24 cellular contexts compared by ENCODE assay signal in genomic region chr2:165349181-165349580, GRCh38.
DNase-seq lines count a peak whose midpoint lies in the region; ATAC-seq, FAIRE-seq and TF ChIP-seq lines count a peak whose summit lies in the region.
"Had no signal": no experiment of that assay in that cellular context is flagged by ENCODE, and none has a peak within 500 bp of the region (broad histone marks: within the 10 kb centered on the region; RNA-seq: fewer than 3 reads in every experiment).

No MANE protein-coding gene starts in this region.

- in situ Hi-C loops in IMR-90 (cut with MboI; ENCODE audit: low sequenced_read_pairs) (no loop called here), K562 (cut with MboI) (no loop called here)

- no peak overlapping the region for H2AK9ac ChIP-seq in IMR-90 (replicated peaks; ENCODE audit: low read depth, low read length, poor library complexity)

- H3K36me3 Mint-ChIP-seq in T-cell, result no peaks in the 10 kb centered on the region
- H3K36me3 Mint-ChIP-seq: CD8-positive, alpha-beta T cell had no signal

- no peak overlapping the region for H3K14ac ChIP-seq in IMR-90 (replicated peaks; ENCODE audit: low read depth, low read length)
- H3K14ac ChIP-seq in neuronal stem cell (ENCODE audit: low read length), result no peak overlapping the region

- no peaks in the 10 kb centered on the region for H3K4me1 Mint-ChIP-seq in T-cell
- H3K4me1 Mint-ChIP-seq in stimulated activated naive CD8-positive, alpha-beta T cell treated with anti-CD3 and anti-CD28 coated beads, Interleukin-15, amount 100 ng/mL, for 72 hours, result no peaks in the 10 kb centered on the region

- H2BK15ac ChIP-seq in IMR-90 (ENCODE audit: low read depth, low read length) (no peak overlapping the region), neuronal stem cell (ENCODE audit: low read length) (no peak overlapping the region)

- intact Hi-C loops in IMR-90 (cut with micrococcal nuclease), result no loop called here
- intact Hi-C loops in K562 (cut with micrococcal nuclease), result no loop called here

- H3K9me2 ChIP-seq in SK-N-SH, result no peaks in the 10 kb centered on the region

- dilution Hi-C loops in IMR-90 (cut with HindIII; ENCODE audit: low sequenced_read_pairs, unreplicated experiment), result no loop called here

- ATAC-seq in A549, result no peak
- no peak for ATAC-seq in IMR-90 (ENCODE audit: low read depth)
- no peak for ATAC-seq in K562
- ATAC-seq in T-cell (replicated peaks in 1 of 4), result no peak
- no peak for ATAC-seq in stimulated activated naive CD8-positive, alpha-beta T cell treated with anti-CD3 and anti-CD28 coated beads, Interleukin-15, amount 100 ng/mL, for 72 hours
- ATAC-seq: CD8-positive, alpha-beta T cell; GM12878 had no signal

- no peak overlapping the region for H3K4me3 ChIP-seq in A549
- H3K4me3 ChIP-seq in IMR-90 (ENCODE audit: insufficient read depth, low read depth, low read length), result no peak overlapping the region
- no peak overlapping the region for H3K4me3 ChIP-seq in SK-N-SH (ENCODE audit: low read depth in 2 of 2, low read length in 1 of 2)
- H3K4me3 ChIP-seq in K562, result no peak overlapping the region
- H3K4me3 ChIP-seq in neuronal stem cell (ENCODE audit: low read length in 2 of 2), result no peak overlapping the region
- H3K4me3 ChIP-seq: BLaER1 treated with 17β-estradiol and CSF1 and Interleukin-3, amounts not matched to agents 10 nM and 100 nM; GM12878 had no signal

- H3K27ac ChIP-seq in A549 (no peak overlapping the region), IMR-90 (ENCODE audit: insufficient read depth, low read length) (no peak overlapping the region), SK-N-SH (ENCODE audit: low read depth in 2 of 2, low read length in 1 of 2) (no peak overlapping the region), K562 (ENCODE audit: extremely low read depth, low read depth, low read length) (no peak overlapping the region), neuronal stem cell (replicated peaks; ENCODE audit: low read length) (no peak overlapping the region)
- H3K27ac ChIP-seq: BLaER1 treated with 17β-estradiol and CSF1 and Interleukin-3, amounts not matched to agents 10 nM and 100 nM; C4-2B had no signal

- H3K9me1 ChIP-seq in IMR-90 (ENCODE audit: insufficient read depth, low read length), result no peaks in the 10 kb centered on the region
- H3K9me1 ChIP-seq in K562 (ENCODE audit: control insufficient read depth, insufficient read depth, low read length), result no peaks in the 10 kb centered on the region

- H3K9me3 ChIP-seq in A549 (no peaks in the 10 kb centered on the region), IMR-90 (ENCODE audit: control insufficient read depth, insufficient read depth, low read length) (no peaks in the 10 kb centered on the region), SK-N-SH (no peaks in the 10 kb centered on the region), K562 (replicated peaks; ENCODE audit: control insufficient read depth, insufficient read depth, low read depth, low read length) (peaks cover 5% of the 10 kb centered on the region; the same call in 1 of the 2 replicates), neuronal stem cell (replicated peaks in 1 of 2; ENCODE audit: control insufficient read depth in 2 of 2, insufficient read depth in 1 of 2, low read depth in 1 of 2, low read length in 2 of 2) (no peaks in the 10 kb centered on the region)
- H3K9me3 ChIP-seq: BLaER1 treated with 17β-estradiol and CSF1 and Interleukin-3, amounts not matched to agents 10 nM and 100 nM; Caco-2 had no signal

- no peak for TF ChIP-seq RAD21 in A549 (conservative IDR thresholded peaks at IDR 0.05 in 1 of 2, IDR thresholded peaks at IDR 0.05 in 1 of 2)
- TF ChIP-seq RAD21 in IMR-90 (IDR thresholded peaks at IDR 0.05; ENCODE audit: low read length), result no peak
- TF ChIP-seq RAD21 in SK-N-SH (IDR thresholded peaks at IDR 0.05; ENCODE audit: low read length), result no peak
- no peak for TF ChIP-seq RAD21 in K562 (CRISPR knock-in tag; conservative IDR thresholded peaks at IDR 0.05 in 1 of 2, IDR thresholded peaks at IDR 0.05 in 1 of 2)

- H2AK5ac ChIP-seq in IMR-90 (ENCODE audit: low read depth, low read length), result no peak overlapping the region
- no peak overlapping the region for H2AK5ac ChIP-seq in neuronal stem cell (ENCODE audit: low read depth, low read length)

- no peak for TF ChIP-seq EP300 in A549 (IDR thresholded peaks at IDR 0.05)
- TF ChIP-seq EP300 in SK-N-SH (IDR thresholded peaks at IDR 0.05; ENCODE audit: borderline replicate concordance in 1 of 2, low read depth in 1 of 2, low read length in 1 of 2), result no peak
- no peak for TF ChIP-seq EP300 in K562 (IDR thresholded peaks at IDR 0.05; ENCODE audit: low read length)

- H4K8ac ChIP-seq in IMR-90 (ENCODE audit: low read depth in 2 of 2, low read length in 2 of 2) (no peak overlapping the region), neuronal stem cell (ENCODE audit: low read depth, low read length) (no peak overlapping the region)

- TF ChIP-seq POLR2A in A549 (IDR thresholded peaks at IDR 0.05; ENCODE audit: low read length) (no peak), IMR-90 (IDR thresholded peaks at IDR 0.05; ENCODE audit: low read depth, low read length) (no peak), K562 (conservative IDR thresholded peaks at IDR 0.05) (no peak)

- H3K79me2 ChIP-seq in SK-N-SH (ENCODE audit: insufficient read depth), result no peaks in the 10 kb centered on the region
- no peaks in the 10 kb centered on the region for H3K79me2 ChIP-seq in K562 (ENCODE audit: control insufficient read depth, insufficient read depth, low read length)

- H3K79me1 ChIP-seq in IMR-90 (ENCODE audit: low read depth in 1 of 2, low read length in 2 of 2) (no peaks in the 10 kb centered on the region), neuronal stem cell (ENCODE audit: low read depth, low read length) (no peaks in the 10 kb centered on the region)

- H4K5ac ChIP-seq in IMR-90 (ENCODE audit: low read depth, low read length), result no peak overlapping the region

- H3F3A ChIP-seq in SK-N-SH (replicated peaks; ENCODE audit: insufficient read depth), result no peaks in the 10 kb centered on the region

- H3K27me3 ChIP-seq in IMR-90 (ENCODE audit: control insufficient read depth, insufficient read depth, low read length), result no peaks in the 10 kb centered on the region
- no peaks in the 10 kb centered on the region for H3K27me3 ChIP-seq in SK-N-SH (ENCODE audit: insufficient read depth)
- no peaks in the 10 kb centered on the region for H3K27me3 ChIP-seq in K562 (ENCODE audit: control insufficient read depth in 2 of 2, insufficient read depth in 2 of 2, low read length in 2 of 2)
- H3K27me3 ChIP-seq in neuronal stem cell (ENCODE audit: control insufficient read depth in 3 of 3, insufficient read depth in 3 of 3, low read depth in 1 of 3, low read length in 3 of 3), result no peaks in the 10 kb centered on the region
- H3K27me3 ChIP-seq: BLaER1 treated with 17β-estradiol and CSF1 and Interleukin-3, amounts not matched to agents 10 nM and 100 nM had no signal

- BruUV-seq in IMR-90 (replicated peaks; lab: Mats Ljungman, UMichigan) (no TSS peak), K562 (replicated peaks; lab: Mats Ljungman, UMichigan) (no TSS peak)

- H3K36me3 ChIP-seq in IMR-90 (ENCODE audit: control insufficient read depth, insufficient read depth, low read length), result no peaks in the 10 kb centered on the region
- peaks cover 7 to 16% of the 10 kb centered on the region in 2 experiments for H3K36me3 ChIP-seq in SK-N-SH (replicated peaks in 1 of 2; ENCODE audit: control insufficient read depth in 1 of 2, insufficient read depth in 2 of 2, low read length in 1 of 2)
- H3K36me3 ChIP-seq in K562 (ENCODE audit: control insufficient read depth, insufficient read depth, low read length), result no peaks in the 10 kb centered on the region
- no peaks in the 10 kb centered on the region for H3K36me3 ChIP-seq in neuronal stem cell (replicated peaks in 1 of 2; ENCODE audit: control insufficient read depth in 2 of 2, insufficient read depth in 2 of 2, low read length in 2 of 2)
- H3K36me3 ChIP-seq: BLaER1 treated with 17β-estradiol and CSF1 and Interleukin-3, amounts not matched to agents 10 nM and 100 nM had no signal

- CTCF ChIA-PET in A549 (lab: Yijun Ruan, JAX) (no interaction called here), IMR-90 (lab: Yijun Ruan, JAX) (no interaction called here), SK-N-SH (lab: Yijun Ruan, JAX) (no interaction called here), K562 (lab: Yijun Ruan, JAX; ENCODE audit: low intra/inter-chr PET ratio) (no interaction called here), T-cell (lab: Charles Lee) (no interaction called here)

- H3K9me3 Mint-ChIP-seq in T-cell, result peaks cover 0 to 6% (median 0%) of the 10 kb centered on the region in 3 donors
- H3K9me3 Mint-ChIP-seq in stimulated activated naive CD8-positive, alpha-beta T cell treated with anti-CD3 and anti-CD28 coated beads, Interleukin-15, amount 100 ng/mL, for 72 hours, result no peaks in the 10 kb centered on the region
- H3K9me3 Mint-ChIP-seq: CD4-positive, alpha-beta T cell; CD8-positive, alpha-beta T cell had no signal

- no peaks in the 10 kb centered on the region for H3K4me1 ChIP-seq in A549
- no peaks in the 10 kb centered on the region for H3K4me1 ChIP-seq in IMR-90 (ENCODE audit: control insufficient read depth, insufficient read depth, low read length)
- no peaks in the 10 kb centered on the region; a peak in 1 of 4 replicates for H3K4me1 ChIP-seq in SK-N-SH (ENCODE audit: control insufficient read depth in 1 of 2, insufficient read depth in 2 of 2, low read depth in 1 of 2, low read length in 1 of 2)
- no peaks in the 10 kb centered on the region for H3K4me1 ChIP-seq in K562 (replicated peaks in 1 of 2; ENCODE audit: control insufficient read depth in 2 of 2, insufficient read depth in 2 of 2, low read length in 2 of 2)
- no peaks in the 10 kb centered on the region for H3K4me1 ChIP-seq in neuronal stem cell (ENCODE audit: control insufficient read depth in 2 of 2, insufficient read depth in 1 of 2, low read depth in 1 of 2, low read length in 2 of 2)
- H3K4me1 ChIP-seq: BLaER1 treated with 17β-estradiol and CSF1 and Interleukin-3, amounts not matched to agents 10 nM and 100 nM; Caco-2 had no signal

- DNase-seq in A549 (ENCODE audit: low read depth in 1 of 2, low spot score in 1 of 2) (no peak), IMR-90 (no peak), SK-N-SH (no peak), K562 (ENCODE audit: extremely low read depth in 1 of 4, low spot score in 3 of 4) (no peak), T-cell (no peak), neuronal stem cell (ENCODE audit: low spot score) (no peak)
- DNase-seq in stimulated activated naive CD8-positive, alpha-beta T cell treated with anti-CD3 and anti-CD28 coated beads, Interleukin-15, amount 100 ng/mL, for 72 hours, result no peak
- DNase-seq: 8988T; AML-193; Caco-2; Calu3; CD4-positive, alpha-beta T cell; CD8-positive, alpha-beta T cell; DND-41; EL; GDM1 had no signal

- H3K4ac ChIP-seq in IMR-90 (ENCODE audit: low read depth, low read length), result no peak overlapping the region
- H3K4ac ChIP-seq in neuronal stem cell (ENCODE audit: low read length), result no peak overlapping the region

- no peak overlapping the region for H2AFZ ChIP-seq in IMR-90 (replicated peaks; ENCODE audit: low read length, poor library complexity)
- H2AFZ ChIP-seq in SK-N-SH (ENCODE audit: low read depth), result no peak overlapping the region
- H2AFZ ChIP-seq in K562 (ENCODE audit: low read depth, low read length), result no peak overlapping the region
- H2AFZ ChIP-seq in neuronal stem cell (ENCODE audit: low read length), result no peak overlapping the region

- WGBS in A549 (ENCODE audit: missing lambda C conversion rate), result 8% methylated on average over 2 of the region's 2 CpGs
- WGBS in IMR-90 (ENCODE audit: extremely low coverage in 2 of 2, insufficient read length in 1 of 2), 2 experiments, result no CpG with 5 or more reads among the region's 2 CpGs
- 58% methylated on average over 2 of the region's 2 CpGs for WGBS in SK-N-SH (ENCODE audit: low lambda C conversion rate)
- 0% methylated on average over 2 of the region's 2 CpGs for WGBS in K562 (ENCODE audit: insufficient coverage, low coverage, missing lambda C conversion rate)
- WGBS in neuronal stem cell (ENCODE audit: extremely low coverage in 2 of 2, insufficient read length in 2 of 2, insufficient replicate concordance in 1 of 2), 2 donors, result 100% methylated on average over 1 of the region's 2 CpGs; no CpG with 5 or more reads in 1 of the 2 donors

- H3K9ac ChIP-seq in IMR-90 (ENCODE audit: low read depth, low read length) (no peak overlapping the region), SK-N-SH (no peak overlapping the region), K562 (ENCODE audit: insufficient read depth in 1 of 2, low read depth in 2 of 2, low read length in 2 of 2) (no peak overlapping the region), neuronal stem cell (ENCODE audit: low read depth, low read length, poor library complexity) (no peak overlapping the region)
- H3K9ac ChIP-seq: BLaER1 treated with 17β-estradiol and CSF1 and Interleukin-3, amounts not matched to agents 10 nM and 100 nM had no signal

- H2BK120ac ChIP-seq in IMR-90 (ENCODE audit: low read depth, low read length) (no peak overlapping the region), neuronal stem cell (ENCODE audit: low read depth, low read length) (no peak overlapping the region)

- H2BK20ac ChIP-seq in IMR-90 (ENCODE audit: low read depth, low read length), result no peak overlapping the region

- no peak overlapping the region for H3K56ac ChIP-seq in IMR-90 (ENCODE audit: extremely low read depth, insufficient read depth, low read length)

- H3K27ac Mint-ChIP-seq in T-cell, result no peak overlapping the region
- H3K27ac Mint-ChIP-seq in stimulated activated naive CD8-positive, alpha-beta T cell treated with anti-CD3 and anti-CD28 coated beads, Interleukin-15, amount 100 ng/mL, for 72 hours, result no peak overlapping the region
- H3K27ac Mint-ChIP-seq: B cell; CD4-positive, alpha-beta T cell; CD8-positive, alpha-beta T cell had no signal

- POLR2A ChIA-PET in A549 (lab: Yijun Ruan, JAX), result no interaction called here
- POLR2A ChIA-PET in IMR-90 (lab: Charles Lee; ENCODE audit: unreplicated experiment), result no interaction called here
- POLR2A ChIA-PET in SK-N-SH (lab: Yijun Ruan, JAX), result interaction anchor here (0.6 kb wide), 1 partner anchor 48 kb away, joined by 3 read pairs; no protein-coding TSS in a partner anchor
- POLR2A ChIA-PET in K562 (lab: Yijun Ruan, JAX), result no interaction called here
- POLR2A ChIA-PET in T-cell (lab: Charles Lee), result no interaction called here

- TF ChIP-seq CTCF in A549 (IDR thresholded peaks at IDR 0.05), result no peak
- no peak for TF ChIP-seq CTCF in IMR-90 (conservative IDR thresholded peaks at IDR 0.05; ENCODE audit: low read depth, low read length)
- no peak for TF ChIP-seq CTCF in SK-N-SH (IDR thresholded peaks at IDR 0.05)
- no peak for TF ChIP-seq CTCF in K562 (IDR thresholded peaks at IDR 0.05 in 2 of 3, conservative IDR thresholded peaks at IDR 0.05 in 1 of 3; ENCODE audit: insufficient read depth in 2 of 3, low read depth in 1 of 3, low read length in 3 of 3)

- H3K23ac ChIP-seq in IMR-90 (ENCODE audit: low read depth, low read length) (no peak overlapping the region), neuronal stem cell (ENCODE audit: low read depth, low read length, poor library complexity) (no peak overlapping the region)

- H2BK5ac ChIP-seq in IMR-90 (ENCODE audit: low read depth, low read length, poor library complexity, severe bottlenecking) (no peak overlapping the region), neuronal stem cell (ENCODE audit: low read length) (no peak overlapping the region)

- FAIRE-seq in A549 (lab: Jason Lieb, UNC) (no peak), K562 (lab: Jason Lieb, UNC) (no peak)
- FAIRE-seq: A204.1, D721Med, GM12878, GM12892, GM18507 had no signal

- no peak overlapping the region for H3K4me3 Mint-ChIP-seq in T-cell
- no peak overlapping the region for H3K4me3 Mint-ChIP-seq in stimulated activated naive CD8-positive, alpha-beta T cell treated with anti-CD3 and anti-CD28 coated beads, Interleukin-15, amount 100 ng/mL, for 72 hours
- H3K4me3 Mint-ChIP-seq: B cell; CD4-positive, alpha-beta T cell; CD8-positive, alpha-beta T cell had no signal

- H4K91ac ChIP-seq in IMR-90 (ENCODE audit: insufficient read depth, low read depth, low read length) (no peak overlapping the region), neuronal stem cell (ENCODE audit: low read depth, low read length, poor library complexity) (no peak overlapping the region)

- H4K20me1 ChIP-seq in IMR-90 (ENCODE audit: insufficient read depth, low read length), result no peaks in the 10 kb centered on the region
- no peaks in the 10 kb centered on the region for H4K20me1 ChIP-seq in SK-N-SH (ENCODE audit: insufficient read depth)
- no peaks in the 10 kb centered on the region for H4K20me1 ChIP-seq in K562 (replicated peaks; ENCODE audit: control insufficient read depth, insufficient read depth, low read length)
- H4K20me1 ChIP-seq: BLaER1 treated with 17β-estradiol and CSF1 and Interleukin-3, amounts not matched to agents 10 nM and 100 nM had no signal

- peaks cover 3 to 4% of the 10 kb centered on the region in 2 donors for H3K27me3 Mint-ChIP-seq in T-cell
- no peaks in the 10 kb centered on the region for H3K27me3 Mint-ChIP-seq in stimulated activated naive CD8-positive, alpha-beta T cell treated with anti-CD3 and anti-CD28 coated beads, Interleukin-15, amount 100 ng/mL, for 72 hours
- H3K27me3 Mint-ChIP-seq: B cell had no signal

- H2BK12ac ChIP-seq in neuronal stem cell (ENCODE audit: low read length), result no peak overlapping the region

- H3K4me2 ChIP-seq in A549 (no peak overlapping the region), IMR-90 (ENCODE audit: low read depth, low read length) (no peak overlapping the region), SK-N-SH (no peak overlapping the region), K562 (ENCODE audit: insufficient read depth, low read length) (no peak overlapping the region), neuronal stem cell (ENCODE audit: insufficient read depth, low read length, poor library complexity, severe bottlenecking) (no peak overlapping the region)
- H3K4me2 ChIP-seq: BLaER1 treated with 17β-estradiol and CSF1 and Interleukin-3, amounts not matched to agents 10 nM and 100 nM had no signal

- H3K18ac ChIP-seq in IMR-90 (ENCODE audit: low read depth, low read length) (no peak overlapping the region), neuronal stem cell (ENCODE audit: low read length) (no peak overlapping the region)

Comparison
In these comparisons a context has a peak if more than half of its experiments do, and no peak if none do; other contexts are left out.
1. Of the 35 proteins assayed by ChIP-seq in both K562 and A549: peak only in K562: none; only in A549: none; in both: MAFK; in neither: 34.